25 cellular contexts compared by ENCODE assay signal in genomic region chr2:72334806-72335205, GRCh38.
"Had no signal": no experiment of that assay in that cellular context is flagged by ENCODE, and none has a peak within 500 bp of the region (broad histone marks: within the 10 kb centered on the region; RNA-seq: fewer than 3 reads in every experiment).

No MANE protein-coding gene starts in this region.

- H3K27ac Mint-ChIP-seq: activated CD4-positive, alpha-beta T cell treated with anti-CD3 and anti-CD28 coated beads for 36 hours; activated CD8-positive, alpha-beta memory T cell treated with anti-CD3 and anti-CD28 coated beads, Interleukin-2, amount 10 ng/mL, durations not matched to agents 7 days and 5 days; activated CD8-positive, alpha-beta T cell treated with anti-CD3 and anti-CD28 coated beads, Interleukin-2, amount 10 ng/mL, durations not matched to agents 7 days and 5 days; activated naive CD8-positive, alpha-beta T cell; immature natural killer cell; mesothelial cell of epicardium; nephron had no signal

- H3K27me3 ChIP-seq: body of pancreas, gastrocnemius medialis, right atrium auricular region, upper lobe of left lung had no signal

- H3K36me3 ChIP-seq: gastrocnemius medialis, prostate gland, right atrium auricular region, upper lobe of left lung had no signal

- H3K4me1 ChIP-seq: body of pancreas, gastrocnemius medialis, prostate gland, right atrium auricular region, upper lobe of left lung had no signal

- H3K27ac ChIP-seq: body of pancreas, gastrocnemius medialis, prostate gland, right atrium auricular region, upper lobe of left lung had no signal

- DNase-seq: activated CD4-positive, alpha-beta T cell treated with anti-CD3 and anti-CD28 coated beads for 36 hours; activated CD4-positive, CD25-positive, alpha-beta regulatory T cell; activated CD8-positive, alpha-beta memory T cell treated with anti-CD3 and anti-CD28 coated beads, Interleukin-2, amount 10 ng/mL, durations not matched to agents 7 days and 5 days; activated CD8-positive, alpha-beta T cell treated with anti-CD3 and anti-CD28 coated beads, Interleukin-2, amount 10 ng/mL, durations not matched to agents 7 days and 5 days; activated effector memory CD4-positive, alpha-beta T cell treated with Interleukin-2 at 50 U/mL for 16 hours; activated naive CD4-positive, alpha-beta T cell treated with Interleukin-2 at 50 U/mL for 16 hours; aorta; body of pancreas; dermis blood vessel endothelial cell; effector memory CD4-positive, alpha-beta T cell; erythroblast; gastrocnemius medialis; immature natural killer cell; kidney; left colon; mammary epithelial cell; stimulated activated CD4-positive, alpha-beta T cell treated with anti-CD3 and anti-CD28 coated beads, Interleukin-2, amount 100 ng/mL, for 48 hours; stimulated activated naive CD8-positive, alpha-beta T cell treated with anti-CD3 and anti-CD28 coated beads, Interleukin-15, Interleukin-2, amounts not matched to agents 100 U/mL and 50 U/mL, for 24 hours; T-helper 1 cell had no signal

- H3K9me3 ChIP-seq: body of pancreas, gastrocnemius medialis, prostate gland, right atrium auricular region, upper lobe of left lung had no signal

- H3K27me3 Mint-ChIP-seq: activated CD4-positive, alpha-beta T cell treated with anti-CD3 and anti-CD28 coated beads for 36 hours; activated CD8-positive, alpha-beta memory T cell treated with anti-CD3 and anti-CD28 coated beads, Interleukin-2, amount 10 ng/mL, durations not matched to agents 7 days and 5 days; activated naive CD8-positive, alpha-beta T cell had no signal

- H3K4me3 Mint-ChIP-seq: activated CD4-positive, alpha-beta T cell treated with anti-CD3 and anti-CD28 coated beads for 36 hours; activated CD8-positive, alpha-beta memory T cell treated with anti-CD3 and anti-CD28 coated beads, Interleukin-2, amount 10 ng/mL, durations not matched to agents 7 days and 5 days; activated CD8-positive, alpha-beta T cell treated with anti-CD3 and anti-CD28 coated beads, Interleukin-2, amount 10 ng/mL, durations not matched to agents 7 days and 5 days; activated naive CD8-positive, alpha-beta T cell; immature natural killer cell; mesothelial cell of epicardium; nephron had no signal

- ATAC-seq: activated CD4-positive, alpha-beta T cell treated with anti-CD3 and anti-CD28 coated beads for 36 hours; activated CD8-positive, alpha-beta memory T cell treated with anti-CD3 and anti-CD28 coated beads, Interleukin-2, amount 10 ng/mL, durations not matched to agents 7 days and 5 days; activated CD8-positive, alpha-beta T cell treated with anti-CD3 and anti-CD28 coated beads, Interleukin-2, amount 10 ng/mL, durations not matched to agents 7 days and 5 days; body of pancreas; gastrocnemius medialis; left colon; stimulated activated naive CD8-positive, alpha-beta T cell treated with anti-CD3 and anti-CD28 coated beads, Interleukin-15, Interleukin-2, amounts not matched to agents 100 U/mL and 50 U/mL, for 24 hours had no signal

- H3K4me1 Mint-ChIP-seq: immature natural killer cell had no signal

- H3K4me3 ChIP-seq: body of pancreas, gastrocnemius medialis, prostate gland, right atrium auricular region, upper lobe of left lung had no signal
